In genomic region chr12:106219043-106219442, GRCh38 we compare ENCODE assay signal across 36 cellular contexts.
"Had no signal": no experiment of that assay in that cellular context is flagged by ENCODE, and none has a peak within 500 bp of the region (broad histone marks: within the 10 kb centered on the region; RNA-seq: fewer than 3 reads in every experiment).

No MANE protein-coding gene starts in this region.

- H3K36me3 Mint-ChIP-seq: activated CD8-positive, alpha-beta memory T cell treated with anti-CD3 and anti-CD28 coated beads, Interleukin-2, amount 10 ng/mL, durations not matched to agents 7 days and 5 days; activated naive CD4-positive, alpha-beta T cell treated with anti-CD3 and anti-CD28 coated beads, Interleukin-2, amount 10 ng/mL, durations not matched to agents 7 days and 5 days; activated naive CD8-positive, alpha-beta T cell treated with anti-CD3 and anti-CD28 coated beads, Interleukin-2, amount 10 ng/mL, durations not matched to agents 7 days and 5 days had no signal

- H3K4me1 ChIP-seq: body of pancreas, breast epithelium had no signal

- H3K36me3 ChIP-seq: brain microvascular endothelial cell, breast epithelium had no signal

- H3K27ac ChIP-seq: body of pancreas, brain microvascular endothelial cell, breast epithelium, VCaP had no signal

- H3K27ac Mint-ChIP-seq: activated B cell treated with CpG ODN at 0.5 μM for 24 hours; activated CD4-positive, alpha-beta memory T cell treated with anti-CD3 and anti-CD28 coated beads, Interleukin-2, amount 10 ng/mL, durations not matched to agents 7 days and 5 days; activated CD4-positive, alpha-beta T cell treated with anti-CD3 and anti-CD28 coated beads for 36 hours; activated CD4-positive, alpha-beta T cell treated with anti-CD3 and anti-CD28 coated beads, Interleukin-2, amount 10 ng/mL, durations not matched to agents 7 days and 5 days; activated CD8-positive, alpha-beta memory T cell treated with anti-CD3 and anti-CD28 coated beads, Interleukin-2, amount 10 ng/mL, durations not matched to agents 7 days and 5 days; activated CD8-positive, alpha-beta T cell treated with anti-CD3 and anti-CD28 coated beads, Interleukin-2, amount 10 ng/mL, durations not matched to agents 7 days and 5 days; activated naive CD4-positive, alpha-beta T cell treated with anti-CD3 and anti-CD28 coated beads, Interleukin-2, amount 10 ng/mL, durations not matched to agents 7 days and 5 days; activated naive CD4-positive, alpha-beta T cell treated with anti-CD3 and anti-CD28 coated beads, Interleukin-2, amount 50 U/mL, for 24 hours; activated naive CD8-positive, alpha-beta T cell; activated naive CD8-positive, alpha-beta T cell treated with anti-CD3 and anti-CD28 coated beads, Interleukin-2, amount 10 ng/mL, durations not matched to agents 7 days and 5 days; activated naive CD8-positive, alpha-beta T cell treated with anti-CD3 and anti-CD28 coated beads, Interleukin-2, amount 50 U/mL, for 24 hours; activated T-cell treated with anti-CD3 and anti-CD28 coated beads, Interleukin-2, amount 50 U/mL, for 24 hours; activated T-helper 2 cell treated with anti-CD3 and anti-CD28 coated beads, Interferon-gamma antibody, Interleukin-2, Interleukin-4, amounts not matched to agents 10 μg/mL and 5 μg/mL and 100 μg/mL, durations not matched to agents 14 hours and 24 hours and 36 hours; T-helper 1 cell treated with Interleukin-12 subunit alpha and Interleukin-12 subunit beta and Interleukin-4 antibody, amounts not matched to agents 30 μg/mL and 1 μg/mL, for 36 hours; T-helper 2 cell treated with Interferon-gamma antibody and Interleukin-4, amounts not matched to agents 5 μg/mL and 100 μg/mL, for 36 hours had no signal

- ATAC-seq: activated CD4-positive, alpha-beta T cell treated with anti-CD3 and anti-CD28 coated beads for 36 hours; activated CD8-positive, alpha-beta memory T cell treated with anti-CD3 and anti-CD28 coated beads, Interleukin-2, amount 10 ng/mL, durations not matched to agents 7 days and 5 days; activated CD8-positive, alpha-beta T cell treated with anti-CD3 and anti-CD28 coated beads, Interleukin-2, amount 10 ng/mL, durations not matched to agents 7 days and 5 days; activated naive CD8-positive, alpha-beta T cell treated with anti-CD3 and anti-CD28 coated beads, Interleukin-2, amount 50 U/mL, for 24 hours; body of pancreas had no signal

- DNase-seq: activated B cell treated with CpG ODN at 0.5 μM for 24 hours; activated CD4-positive, alpha-beta memory T cell treated with anti-CD3 and anti-CD28 coated beads, Interleukin-2, amount 10 ng/mL, durations not matched to agents 7 days and 5 days; activated CD4-positive, alpha-beta T cell treated with anti-CD3 and anti-CD28 coated beads for 36 hours; activated CD4-positive, alpha-beta T cell treated with anti-CD3 and anti-CD28 coated beads for 48 hours; activated CD4-positive, alpha-beta T cell treated with anti-CD3 and anti-CD28 coated beads, Interleukin-2, amount 10 ng/mL, durations not matched to agents 7 days and 5 days; activated CD4-positive, alpha-beta T cell treated with anti-CD3 and anti-CD28 coated beads, Interleukin-2, amount 50 U/mL, for 48 hours; activated CD4-positive, CD25-positive, alpha-beta regulatory T cell treated with anti-CD3 and anti-CD28 coated beads, Interleukin-2, amount 50 U/mL, for 72 hours; activated CD8-positive, alpha-beta memory T cell treated with anti-CD3 and anti-CD28 coated beads for 24 hours; activated CD8-positive, alpha-beta memory T cell treated with anti-CD3 and anti-CD28 coated beads, Interleukin-2, amount 10 ng/mL, durations not matched to agents 7 days and 5 days; activated CD8-positive, alpha-beta memory T cell treated with anti-CD3 and anti-CD28 coated beads, Interleukin-2, amount 50 U/mL, for 48 hours; activated CD8-positive, alpha-beta T cell treated with anti-CD3 and anti-CD28 coated beads, Interleukin-2, amount 10 ng/mL, durations not matched to agents 7 days and 5 days; activated effector memory CD4-positive, alpha-beta T cell treated with Interleukin-2 at 50 U/mL for 16 hours; activated gamma-delta T cell; activated naive CD4-positive, alpha-beta T cell treated with anti-CD3 and anti-CD28 coated beads, Interleukin-2, amount 10 ng/mL, durations not matched to agents 7 days and 5 days; activated naive CD4-positive, alpha-beta T cell treated with Interleukin-2 at 50 U/mL for 16 hours; activated naive CD8-positive, alpha-beta T cell treated with anti-CD3 and anti-CD28 coated beads, Interleukin-2, amount 10 ng/mL, durations not matched to agents 7 days and 5 days; activated naive CD8-positive, alpha-beta T cell treated with anti-CD3 and anti-CD28 coated beads, Interleukin-2, amount 50 U/mL, for 24 hours; activated T-cell treated with anti-CD3 and anti-CD28 coated beads, Interleukin-2, amount 50 U/mL, for 24 hours; activated T-cell treated with anti-CD3 and anti-CD28 coated beads, Interleukin-2, amount 50 U/mL, for 48 hours; amniotic stem cell; body of pancreas; brain microvascular endothelial cell; central memory CD4-positive, alpha-beta T cell; SW 1271; T-helper 1 cell; T-helper 2 cell; T-helper 9 cell had no signal

- H3K9me3 Mint-ChIP-seq: activated naive CD8-positive, alpha-beta T cell treated with anti-CD3 and anti-CD28 coated beads, Interleukin-2, amount 10 ng/mL, durations not matched to agents 7 days and 5 days had no signal

- H3K27me3 ChIP-seq: body of pancreas, brain microvascular endothelial cell, breast epithelium had no signal

- FAIRE-seq: astrocyte, TTC549 had no signal

- H3K4me3 Mint-ChIP-seq: activated B cell treated with CpG ODN at 0.5 μM for 24 hours; activated CD4-positive, alpha-beta memory T cell treated with anti-CD3 and anti-CD28 coated beads, Interleukin-2, amount 10 ng/mL, durations not matched to agents 7 days and 5 days; activated CD4-positive, alpha-beta T cell treated with anti-CD3 and anti-CD28 coated beads for 36 hours; activated CD4-positive, alpha-beta T cell treated with anti-CD3 and anti-CD28 coated beads, Interleukin-2, amount 10 ng/mL, durations not matched to agents 7 days and 5 days; activated CD8-positive, alpha-beta memory T cell treated with anti-CD3 and anti-CD28 coated beads, Interleukin-2, amount 10 ng/mL, durations not matched to agents 7 days and 5 days; activated CD8-positive, alpha-beta T cell treated with anti-CD3 and anti-CD28 coated beads, Interleukin-2, amount 10 ng/mL, durations not matched to agents 7 days and 5 days; activated naive CD4-positive, alpha-beta T cell treated with anti-CD3 and anti-CD28 coated beads, Interleukin-2, amount 10 ng/mL, durations not matched to agents 7 days and 5 days; activated naive CD4-positive, alpha-beta T cell treated with anti-CD3 and anti-CD28 coated beads, Interleukin-2, amount 50 U/mL, for 24 hours; activated naive CD8-positive, alpha-beta T cell; activated naive CD8-positive, alpha-beta T cell treated with anti-CD3 and anti-CD28 coated beads, Interleukin-2, amount 10 ng/mL, durations not matched to agents 7 days and 5 days; activated naive CD8-positive, alpha-beta T cell treated with anti-CD3 and anti-CD28 coated beads, Interleukin-2, amount 50 U/mL, for 24 hours; activated T-cell treated with anti-CD3 and anti-CD28 coated beads, Interleukin-2, amount 50 U/mL, for 24 hours; T-helper 1 cell treated with Interleukin-12 subunit alpha and Interleukin-12 subunit beta and Interleukin-4 antibody, amounts not matched to agents 30 μg/mL and 1 μg/mL, for 36 hours; T-helper 2 cell treated with Interferon-gamma antibody and Interleukin-4, amounts not matched to agents 5 μg/mL and 100 μg/mL, for 36 hours had no signal

- H3K4me3 ChIP-seq: body of pancreas, breast epithelium had no signal
